1 cellular context compared by ENCODE assay signal in genomic region chr4:87620086-87620485, GRCh38.
TF ChIP-seq lines count a peak whose summit lies in the region.

No MANE protein-coding gene starts in this region.

TF ChIP-seq in HepG2, 621 proteins besides CTCF, POLR2A, EP300 and RAD21:
- TF ChIP-seq ZNF660 (CRISPR knock-in tag; IDR thresholded peaks at IDR 0.05; ENCODE audit: borderline replicate concordance, low read depth): no peak
- TF ChIP-seq ZNF317 (CRISPR knock-in tag; IDR thresholded peaks at IDR 0.05): no peak
- TF ChIP-seq ZMYM2 (CRISPR knock-in tag; IDR thresholded peaks at IDR 0.05): no peak
- no peak for TF ChIP-seq ELF1 (CRISPR knock-in tag; IDR thresholded peaks at IDR 0.05)
- no peak for TF ChIP-seq KAT7 (CRISPR knock-in tag; IDR thresholded peaks at IDR 0.05; ENCODE audit: borderline replicate concordance)
- no peak for TF ChIP-seq CREB3 (CRISPR knock-in tag; IDR thresholded peaks at IDR 0.05)
- no peak for TF ChIP-seq NFIC (IDR thresholded peaks at IDR 0.05; ENCODE audit: low read length)
- no peak for TF ChIP-seq ZUFSP (CRISPR knock-in tag; IDR thresholded peaks at IDR 0.05; ENCODE audit: borderline replicate concordance)
- no peak for TF ChIP-seq MIXL1 (CRISPR knock-in tag; IDR thresholded peaks at IDR 0.05)
- TF ChIP-seq, protein P1, sequence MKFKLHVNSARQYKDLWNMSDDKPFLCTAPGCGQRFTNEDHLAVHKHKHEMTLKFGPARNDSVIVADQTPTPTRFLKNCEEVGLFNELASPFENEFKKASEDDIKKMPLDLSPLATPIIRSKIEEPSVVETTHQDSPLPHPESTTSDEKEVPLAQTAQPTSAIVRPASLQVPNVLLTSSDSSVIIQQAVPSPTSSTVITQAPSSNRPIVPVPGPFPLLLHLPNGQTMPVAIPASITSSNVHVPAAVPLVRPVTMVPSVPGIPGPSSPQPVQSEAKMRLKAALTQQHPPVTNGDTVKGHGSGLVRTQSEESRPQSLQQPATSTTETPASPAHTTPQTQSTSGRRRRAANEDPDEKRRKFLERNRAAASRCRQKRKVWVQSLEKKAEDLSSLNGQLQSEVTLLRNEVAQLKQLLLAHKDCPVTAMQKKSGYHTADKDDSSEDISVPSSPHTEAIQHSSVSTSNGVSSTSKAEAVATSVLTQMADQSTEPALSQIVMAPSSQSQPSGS (CRISPR knock-in tag; IDR thresholded peaks at IDR 0.05): no peak
- TF ChIP-seq ZNF891 (CRISPR knock-in tag; IDR thresholded peaks at IDR 0.05): no peak
- no peak for TF ChIP-seq ZSCAN31 (CRISPR knock-in tag; IDR thresholded peaks at IDR 0.05; ENCODE audit: low read depth)
- no peak for TF ChIP-seq LCORL (IDR thresholded peaks at IDR 0.05)
- no peak for TF ChIP-seq LCORL (CRISPR knock-in tag; IDR thresholded peaks at IDR 0.05)
- TF ChIP-seq, protein P2, sequence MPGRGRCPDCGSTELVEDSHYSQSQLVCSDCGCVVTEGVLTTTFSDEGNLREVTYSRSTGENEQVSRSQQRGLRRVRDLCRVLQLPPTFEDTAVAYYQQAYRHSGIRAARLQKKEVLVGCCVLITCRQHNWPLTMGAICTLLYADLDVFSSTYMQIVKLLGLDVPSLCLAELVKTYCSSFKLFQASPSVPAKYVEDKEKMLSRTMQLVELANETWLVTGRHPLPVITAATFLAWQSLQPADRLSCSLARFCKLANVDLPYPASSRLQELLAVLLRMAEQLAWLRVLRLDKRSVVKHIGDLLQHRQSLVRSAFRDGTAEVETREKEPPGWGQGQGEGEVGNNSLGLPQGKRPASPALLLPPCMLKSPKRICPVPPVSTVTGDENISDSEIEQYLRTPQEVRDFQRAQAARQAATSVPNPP (CRISPR knock-in tag; IDR thresholded peaks at IDR 0.05): no peak
